ENCODE assay signal across 12 cellular contexts in genomic region chr14:93009471-93010117, GRCh38.
A peak's percentile ranks its signal among the peaks of the same experiment; 100 is the strongest.
DNase-seq lines count a peak whose midpoint lies in the region; ATAC-seq and TF ChIP-seq lines count a peak whose summit lies in the region.
"Had no signal": no experiment of that assay in that cellular context is flagged by ENCODE, and none has a peak within 500 bp of the region (broad histone marks: within the 10 kb centered on the region; RNA-seq: fewer than 3 reads in every experiment).

No MANE protein-coding gene starts in this region.

- 58% methylated on average over 17 of the region's 17 CpGs for WGBS in right cardiac atrium
- WGBS in sigmoid colon, 2 donors = 86 to 87% methylated on average over 17 of the region's 17 CpGs

- DNase-seq in COLO829 (ENCODE audit: low spot score) (peak; percentile 91), right cardiac atrium (peak; percentile 73 to 77 (median 76)), sigmoid colon (peak; percentile 85), GF-D8 (lab: John Stamatoyannopoulos, UW) (no peak)
- DNase-seq: activated T-cell treated with anti-CD3 and anti-CD28 coated beads, Interleukin-2, amount 50 U/mL, for 72 hours; lower lobe of right lung; NCI-H1105 treated with DMSO at 0.1 percent for 48 hours had no signal

- intact Hi-C loops in right cardiac atrium (cut with DNase I) (no loop called here), sigmoid colon (cut with DNase I) (no loop called here)

- ATAC-seq in right cardiac atrium = peak; percentile 6 to 56
- ATAC-seq in GM18868 (IDR thresholded peaks at IDR 0.05; ENCODE audit: unreplicated experiment) = no peak
- no peak for ATAC-seq in GM18907 (IDR thresholded peaks at IDR 0.05; ENCODE audit: unreplicated experiment)
- ATAC-seq in HG02938 (IDR thresholded peaks at IDR 0.05; ENCODE audit: unreplicated experiment) = no peak
- ATAC-seq: activated T-cell treated with anti-CD3 and anti-CD28 coated beads, Interleukin-2, amount 50 U/mL, for 72 hours had no signal

- H3K27ac ChIP-seq in angular gyrus (ENCODE audit: low read depth, low read length) = peak overlapping the region; percentile 80
- peak overlapping the region; percentile 83 for H3K27ac ChIP-seq in right cardiac atrium (ENCODE audit: low read length)
- peak overlapping the region; percentile 72 to 78 (median 73) for H3K27ac ChIP-seq in sigmoid colon
- H3K27ac ChIP-seq: lower lobe of right lung had no signal

- TF ChIP-seq EP300 in sigmoid colon (IDR thresholded peaks at IDR 0.05) = peak in 1 of 4 donors; percentile 29

- TF ChIP-seq POLR2A in sigmoid colon (IDR thresholded peaks at IDR 0.05) = no peak

- H3K36me3 ChIP-seq in sigmoid colon = peaks cover 0 to under 1% (median 0%) of the 10 kb centered on the region in 4 donors
- H3K36me3 ChIP-seq: lower lobe of right lung had no signal

- peaks cover 74% of the 10 kb centered on the region for H3K4me1 ChIP-seq in right cardiac atrium (ENCODE audit: control insufficient read depth, insufficient read depth, low read length)
- peaks cover 4 to 89% (median 80%) of the 10 kb centered on the region in 4 donors for H3K4me1 ChIP-seq in sigmoid colon

- H3K4me3 ChIP-seq in right cardiac atrium (ENCODE audit: low read length) = no peak overlapping the region
- no peak overlapping the region for H3K4me3 ChIP-seq in sigmoid colon
- H3K4me3 ChIP-seq: lower lobe of right lung, smooth muscle cell had no signal

- H3K9me3 ChIP-seq in right cardiac atrium (ENCODE audit: control insufficient read depth, low read length) (no peaks in the 10 kb centered on the region), sigmoid colon (no peaks in the 10 kb centered on the region)
- H3K9me3 ChIP-seq: lower lobe of right lung had no signal

- TF ChIP-seq CTCF in sigmoid colon (IDR thresholded peaks at IDR 0.05) = no peak

- no peaks in the 10 kb centered on the region for H3K27me3 ChIP-seq in right cardiac atrium (ENCODE audit: control insufficient read depth, insufficient read depth)
- H3K27me3 ChIP-seq in sigmoid colon = no peaks in the 10 kb centered on the region

Comparison
In these comparisons a context has a peak if more than half of its experiments do, and no peak if none do; other contexts are left out.
1. ATAC-seq: peak in right cardiac atrium (2 of 2); none in GM18868 (single experiment), GM18907 (single experiment) and HG02938 (single experiment).
2. Peak in every context shown above with its lines, with median percentiles within 50 percentile points of each other: H3K27ac ChIP-seq.